Comparison of ENCODE assay signal across 18 cellular contexts in the genomic region with DNA sequence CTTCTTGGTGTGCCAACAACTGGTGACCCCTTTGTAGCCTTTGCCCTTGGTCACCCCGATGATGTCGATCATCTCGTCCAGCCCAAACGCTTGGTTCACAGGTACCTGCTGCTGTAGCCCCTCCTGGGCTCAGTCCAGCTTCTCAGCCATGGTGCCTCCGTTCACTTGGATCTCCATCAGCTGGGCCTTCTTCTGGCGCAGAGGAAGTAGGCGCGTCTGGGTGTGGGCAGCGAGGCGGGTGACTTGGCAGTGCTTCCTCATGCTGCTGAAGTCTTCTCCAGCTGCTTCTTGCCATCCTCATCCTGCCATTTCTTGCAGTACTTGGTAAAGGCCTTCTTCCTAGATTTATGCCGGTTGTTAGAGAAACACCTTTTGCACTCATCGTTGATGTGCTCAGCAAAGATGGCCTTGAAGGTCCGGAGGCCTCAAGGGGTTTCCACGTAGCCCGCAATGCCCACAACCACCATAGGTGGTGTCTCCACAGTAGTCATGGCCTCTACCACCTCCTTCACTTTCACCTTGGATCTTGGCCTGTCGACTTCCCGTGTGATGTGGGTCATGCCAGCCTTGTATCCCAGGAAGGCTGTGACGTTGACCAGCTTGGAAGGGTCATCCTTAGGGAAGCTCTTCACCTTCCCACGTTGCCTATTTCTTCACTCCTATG. TPM values are rescaled to one million over a fixed set of nuclear protein-coding genes. Genes with fewer than 3 reads are reported as not detected.
A peak's percentile ranks its signal among the peaks of the same experiment; 100 is the strongest.
DNase-seq lines count a peak whose midpoint lies in the region; ATAC-seq and TF ChIP-seq lines count a peak whose summit lies in the region.
"Had no signal": no experiment of that assay in that cellular context is flagged by ENCODE, and none has a peak within 500 bp of the region (broad histone marks: within the 10 kb centered on the region; RNA-seq: fewer than 3 reads in every experiment).

No MANE protein-coding gene starts in this region.

- H3K9me3 Mint-ChIP-seq in stimulated activated memory B cell treated with anti-CD40 and anti-IgM and Interleukin-4, amounts not matched to agents 10 μg/mL and 1 μg/mL and 100 μg/mL, for 72 hours = no peaks in the 10 kb centered on the region
- H3K9me3 Mint-ChIP-seq: activated CD4-positive, alpha-beta memory T cell treated with anti-CD3 and anti-CD28 coated beads for 36 hours; activated T-helper 1 cell treated with anti-CD3 and anti-CD28 coated beads, Interleukin-12 subunit alpha, Interleukin-12 subunit beta, Interleukin-2, Interleukin-4 antibody, amounts not matched to agents 30 ng/mL and 10 ng/mL and 1 ng/mL, durations not matched to agents 14 hours and 24 hours and 36 hours; natural killer cell treated with Interleukin-12 subunit alpha and Interleukin-12 subunit beta and Interleukin-15 and Interleukin-18, amount 100 ng/mL, for 72 hours; T-helper 1 cell treated with Interleukin-12 subunit alpha and Interleukin-12 subunit beta and Interleukin-4 antibody, amounts not matched to agents 30 μg/mL and 1 μg/mL, for 36 hours had no signal

- no TSS peak for BruUV-seq in HCT116 (replicated peaks; lab: Mats Ljungman, UMichigan)

- H3K4me2 ChIP-seq in HCT116 (ENCODE audit: low read length) = no peak overlapping the region
- H3K4me2 ChIP-seq: KMS-11 had no signal

- CTCF ChIA-PET in HCT116 (lab: Charles Lee) = no interaction called here

- TF ChIP-seq CTCF in HCT116 (IDR thresholded peaks at IDR 0.05 in 2 of 3, conservative IDR thresholded peaks at IDR 0.05 in 1 of 3; ENCODE audit: borderline replicate concordance in 1 of 3, insufficient read depth in 1 of 3, low read depth in 2 of 3, low read length in 2 of 3) (peak in 2 of 3 experiments; percentile 32 to 39; a peak in 4 of 6 replicates), astrocyte of the cerebellum (IDR thresholded peaks at IDR 0.05; ENCODE audit: low read depth, low read length, missing control alignments) (peak; percentile 26), lower lobe of right lung (IDR thresholded peaks at IDR 0.05) (no peak)

- RAD21 ChIA-PET in HCT116 (lab: Charles Lee; ENCODE audit: low non-redundant PET in 1 of 2, low total read pairs in 2 of 2, uncharacterized antibody in 2 of 2, unreplicated experiment in 2 of 2) = no interaction called here

- peaks cover 13% of the 10 kb centered on the region for H3K4me1 Mint-ChIP-seq in stimulated activated memory B cell treated with anti-CD40 and anti-IgM and Interleukin-4, amounts not matched to agents 10 μg/mL and 1 μg/mL and 100 μg/mL, for 72 hours

- H3K27me3 Mint-ChIP-seq in stimulated activated memory B cell treated with anti-CD40 and anti-IgM and Interleukin-4, amounts not matched to agents 10 μg/mL and 1 μg/mL and 100 μg/mL, for 72 hours = no peaks in the 10 kb centered on the region
- H3K27me3 Mint-ChIP-seq: activated CD4-positive, alpha-beta memory T cell treated with anti-CD3 and anti-CD28 coated beads for 36 hours; natural killer cell treated with Interleukin-12 subunit alpha and Interleukin-12 subunit beta and Interleukin-15 and Interleukin-18, amount 100 ng/mL, for 72 hours had no signal

- peaks cover 0 to 3% of the 10 kb centered on the region in 2 experiments; a peak in 2 of 4 replicates for H3K36me3 ChIP-seq in HCT116 (ENCODE audit: control insufficient read depth in 1 of 2, insufficient read depth in 2 of 2, low read length in 2 of 2)
- H3K36me3 ChIP-seq in lower lobe of right lung = peaks cover 8% of the 10 kb centered on the region

- peak; percentile 53; the same call in 1 of the 2 replicates for ATAC-seq in HCT116
- ATAC-seq in lower lobe of right lung = peak in 1 of 2 donors; percentile 66
- ATAC-seq in HG02642 (IDR thresholded peaks at IDR 0.05; ENCODE audit: poor library complexity, unreplicated experiment) = no peak
- no peak for ATAC-seq in stimulated activated memory B cell treated with anti-CD40 and anti-IgM and Interleukin-4, amounts not matched to agents 10 μg/mL and 1 μg/mL and 100 μg/mL, for 72 hours
- ATAC-seq: natural killer cell treated with Interleukin-12 subunit alpha and Interleukin-12 subunit beta and Interleukin-15 and Interleukin-18, amount 100 ng/mL, for 72 hours had no signal

- no peak overlapping the region for H2AFZ ChIP-seq in HCT116 (ENCODE audit: low read depth, low read length, poor library complexity, severe bottlenecking)
- H2AFZ ChIP-seq: GM23248 had no signal

- POLR2A ChIA-PET in HCT116 (lab: Charles Lee) = no interaction called here

- no peaks in the 10 kb centered on the region for H3K79me2 ChIP-seq in HCT116 (ENCODE audit: insufficient read depth, low read length)

- H3K9me3 ChIP-seq in HCT116 (ENCODE audit: control insufficient read depth in 1 of 2, insufficient read depth in 1 of 2, low read depth in 1 of 2, low read length in 2 of 2) (no peaks in the 10 kb centered on the region), lower lobe of right lung (no peaks in the 10 kb centered on the region)
- H3K9me3 ChIP-seq: transverse colon had no signal

- H3K27me3 ChIP-seq in HCT116 (ENCODE audit: insufficient read depth, low read length) (no peaks in the 10 kb centered on the region), lower lobe of right lung (ENCODE audit: low read depth) (no peaks in the 10 kb centered on the region)
- H3K27me3 ChIP-seq: transverse colon had no signal

- peaks cover 44% of the 10 kb centered on the region for H3K36me3 Mint-ChIP-seq in stimulated activated memory B cell treated with anti-CD40 and anti-IgM and Interleukin-4, amounts not matched to agents 10 μg/mL and 1 μg/mL and 100 μg/mL, for 72 hours
- H3K36me3 Mint-ChIP-seq: natural killer cell treated with Interleukin-12 subunit alpha and Interleukin-12 subunit beta and Interleukin-15 and Interleukin-18, amount 100 ng/mL, for 72 hours had no signal

- no peak overlapping the region for H3K9ac ChIP-seq in HCT116 (ENCODE audit: low read length)
- H3K9ac ChIP-seq: GM23248, KMS-11 had no signal

- H3K27ac Mint-ChIP-seq in stimulated activated memory B cell treated with anti-CD40 and anti-IgM and Interleukin-4, amounts not matched to agents 10 μg/mL and 1 μg/mL and 100 μg/mL, for 72 hours = no peak overlapping the region
- H3K27ac Mint-ChIP-seq: activated CD4-positive, alpha-beta memory T cell treated with anti-CD3 and anti-CD28 coated beads for 36 hours; activated T-helper 1 cell treated with anti-CD3 and anti-CD28 coated beads, Interleukin-12 subunit alpha, Interleukin-12 subunit beta, Interleukin-2, Interleukin-4 antibody, amounts not matched to agents 30 ng/mL and 10 ng/mL and 1 ng/mL, durations not matched to agents 14 hours and 24 hours and 36 hours; natural killer cell treated with Interleukin-12 subunit alpha and Interleukin-12 subunit beta and Interleukin-15 and Interleukin-18, amount 100 ng/mL, for 72 hours; T-helper 1 cell treated with Interleukin-12 subunit alpha and Interleukin-12 subunit beta and Interleukin-4 antibody, amounts not matched to agents 30 μg/mL and 1 μg/mL, for 36 hours had no signal

- no peaks in the 10 kb centered on the region for H3K9me2 ChIP-seq in HCT116 (ENCODE audit: insufficient read depth)

- no peak overlapping the region for H3K4me3 Mint-ChIP-seq in stimulated activated memory B cell treated with anti-CD40 and anti-IgM and Interleukin-4, amounts not matched to agents 10 μg/mL and 1 μg/mL and 100 μg/mL, for 72 hours
- H3K4me3 Mint-ChIP-seq: activated CD4-positive, alpha-beta memory T cell treated with anti-CD3 and anti-CD28 coated beads for 36 hours; activated T-helper 1 cell treated with anti-CD3 and anti-CD28 coated beads, Interleukin-12 subunit alpha, Interleukin-12 subunit beta, Interleukin-2, Interleukin-4 antibody, amounts not matched to agents 30 ng/mL and 10 ng/mL and 1 ng/mL, durations not matched to agents 14 hours and 24 hours and 36 hours; natural killer cell treated with Interleukin-12 subunit alpha and Interleukin-12 subunit beta and Interleukin-15 and Interleukin-18, amount 100 ng/mL, for 72 hours; T-helper 1 cell treated with Interleukin-12 subunit alpha and Interleukin-12 subunit beta and Interleukin-4 antibody, amounts not matched to agents 30 μg/mL and 1 μg/mL, for 36 hours had no signal

- H3K27ac ChIP-seq in HCT116 (ENCODE audit: low read depth, low read length) = no peak overlapping the region
- H3K27ac ChIP-seq in lower lobe of right lung = no peak overlapping the region
- H3K27ac ChIP-seq: C4-2B, GM23248, KMS-11, transverse colon had no signal

- TF ChIP-seq POLR2A in HCT116 (IDR thresholded peaks at IDR 0.05; ENCODE audit: borderline replicate concordance, extremely low read depth, insufficient read depth, insufficient read length) = no peak

- intact Hi-C loops in HCT116 (cut with micrococcal nuclease) = no loop called here
- intact Hi-C loops in lower lobe of right lung (cut with DNase I) = no loop called here

- no peak for TF ChIP-seq RAD21 in HCT116 (IDR thresholded peaks at IDR 0.05; ENCODE audit: low read depth)

- in situ Hi-C loops in astrocyte of the cerebellum (cut with HindIII; ENCODE audit: low sequenced_read_pairs) = no loop called here

- DNase-seq in GF-D8 (lab: John Stamatoyannopoulos, UW) (peak; percentile 51), HCT116 (ENCODE audit: low read depth, low spot score) (no peak), astrocyte of the cerebellum (ENCODE audit: low read depth) (no peak), lower lobe of right lung (peak; percentile 74), inferior parietal cortex (ENCODE audit: extremely low spot score) (no peak)
- DNase-seq: activated CD4-positive, alpha-beta memory T cell treated with anti-CD3 and anti-CD28 coated beads for 36 hours; GM23248; NCI-H526; retina; stimulated activated CD4-positive, alpha-beta T cell treated with anti-CD3 and anti-CD28 coated beads, Interleukin-2, amount 100 ng/mL, for 48 hours; transverse colon had no signal

- no peak overlapping the region for H3K4me3 ChIP-seq in HCT116 (replicated peaks in 1 of 2; ENCODE audit: low read depth in 1 of 2, low read length in 2 of 2)
- no peak overlapping the region for H3K4me3 ChIP-seq in astrocyte of the cerebellum (ENCODE audit: low read depth, low read length)
- H3K4me3 ChIP-seq in lower lobe of right lung = no peak overlapping the region
- H3K4me3 ChIP-seq: GM23248, transverse colon had no signal

- H4K20me1 ChIP-seq in HCT116 (ENCODE audit: insufficient read depth) = no peaks in the 10 kb centered on the region

- peaks cover 9 to 13% of the 10 kb centered on the region in 2 experiments for H3K4me1 ChIP-seq in HCT116 (ENCODE audit: control insufficient read depth in 1 of 2, insufficient read depth in 2 of 2, low read length in 2 of 2)
- peaks cover 7% of the 10 kb centered on the region for H3K4me1 ChIP-seq in lower lobe of right lung

TF ChIP-seq in HCT116, 20 proteins besides CTCF, POLR2A, EP300 and RAD21 (continues in another document):
- TF ChIP-seq TCF7L2 (IDR thresholded peaks at IDR 0.05; ENCODE audit: borderline replicate concordance, extremely low read depth, insufficient read depth, insufficient read length) (no peak), EGR1 (IDR thresholded peaks at IDR 0.05; ENCODE audit: low read depth) (no peak)
- TF ChIP-seq, protein P1, sequence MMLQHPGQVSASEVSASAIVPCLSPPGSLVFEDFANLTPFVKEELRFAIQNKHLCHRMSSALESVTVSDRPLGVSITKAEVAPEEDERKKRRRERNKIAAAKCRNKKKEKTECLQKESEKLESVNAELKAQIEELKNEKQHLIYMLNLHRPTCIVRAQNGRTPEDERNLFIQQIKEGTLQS (IDR thresholded peaks at IDR 0.05) = no peak

RNA-seq across cellular contexts. Expression of a gene that starts 13.0 kb away (rescaled TPM):
- total RNA-seq in HCT116 (2021; ENCODE audit: unreplicated experiment) (15.4 TPM), lower lobe of right lung (24.6 TPM)
- 6.7 and 9.4 TPM in 2 replicates for polyA plus RNA-seq in HCT116 (2012)

RNA-seq across cellular contexts. Expression of a gene that starts 34.7 kb away (rescaled TPM):
- total RNA-seq in HCT116 (2021; ENCODE audit: unreplicated experiment) (1.7 TPM), lower lobe of right lung (4.3 TPM)
- polyA plus RNA-seq in HCT116 (2012) = 0.72 and 1.9 TPM in 2 replicates

Comparison
In these comparisons a context has a peak if more than half of its experiments do, and no peak if none do; other contexts are left out.
1. DNase-seq: peak in GF-D8 (single experiment) and lower lobe of right lung (single experiment); none in HCT116 (single experiment), astrocyte of the cerebellum (single experiment) and inferior parietal cortex (single experiment).